ENCODE assay signal across 18 cellular contexts in genomic region chr2:217929294-217929671, GRCh38.
A peak's percentile ranks its signal among the peaks of the same experiment; 100 is the strongest.
DNase-seq lines count a peak whose midpoint lies in the region; ATAC-seq and TF ChIP-seq lines count a peak whose summit lies in the region.
"Had no signal": no experiment of that assay in that cellular context is flagged by ENCODE, and none has a peak within 500 bp of the region (broad histone marks: within the 10 kb centered on the region; RNA-seq: fewer than 3 reads in every experiment).

No MANE protein-coding gene starts in this region.

- TF ChIP-seq POLR2A in heart left ventricle (IDR thresholded peaks at IDR 0.05) (no peak), ovary (IDR thresholded peaks at IDR 0.05) (no peak)

- H3K4me3 ChIP-seq in RWPE2 (ENCODE audit: severe bottlenecking) (no peak overlapping the region), heart left ventricle (no peak overlapping the region), ovary (no peak overlapping the region), tibial artery (peak overlapping the region; percentile 31 to 83)

- no peak for TF ChIP-seq CTCF in RWPE2 (IDR thresholded peaks at IDR 0.05; ENCODE audit: poor library complexity, severe bottlenecking)
- TF ChIP-seq CTCF in heart left ventricle (IDR thresholded peaks at IDR 0.05): no peak
- TF ChIP-seq CTCF in ovary (IDR thresholded peaks at IDR 0.05): no peak
- no peak for TF ChIP-seq CTCF in tibial artery (IDR thresholded peaks at IDR 0.05)

- H3K36me3 ChIP-seq in RWPE2 (ENCODE audit: low read depth) (no peaks in the 10 kb centered on the region), heart left ventricle (peaks cover 0 to 27% (median 10%) of the 10 kb centered on the region in 9 donors), ovary (no peaks in the 10 kb centered on the region), tibial artery (peaks cover 0 to 31% (median 14%) of the 10 kb centered on the region in 3 donors)

- intact Hi-C loops in heart left ventricle (cut with DNase I) (loop anchor here in 1 of 10 donors (1.0 kb wide), 1 partner anchor 8 kb away; no protein-coding TSS in a partner anchor), ovary (cut with DNase I) (no loop called here), tibial artery (cut with DNase I; ENCODE audit: low total_unique reads) (no loop called here)

- no peaks in the 10 kb centered on the region for H3K9me3 ChIP-seq in RWPE2 (ENCODE audit: severe bottlenecking)
- no peaks in the 10 kb centered on the region for H3K9me3 ChIP-seq in heart left ventricle
- no peaks in the 10 kb centered on the region for H3K9me3 ChIP-seq in ovary
- no peaks in the 10 kb centered on the region for H3K9me3 ChIP-seq in tibial artery

- TF ChIP-seq EP300 in ovary (IDR thresholded peaks at IDR 0.05): no peak

- WGBS in heart left ventricle, 4 donors: 57 to 70% (median 61%) methylated on average over 7 of the region's 7 CpGs
- 78 to 81% (median 78%) methylated on average over 7 of the region's 7 CpGs for WGBS in ovary, 3 donors

- H3K27me3 ChIP-seq in RWPE2 (ENCODE audit: insufficient read depth, poor library complexity, severe bottlenecking): no peaks in the 10 kb centered on the region
- no peaks in the 10 kb centered on the region for H3K27me3 ChIP-seq in heart left ventricle
- no peaks in the 10 kb centered on the region for H3K27me3 ChIP-seq in ovary
- H3K27me3 ChIP-seq in tibial artery: no peaks in the 10 kb centered on the region
- H3K27me3 ChIP-seq: foreskin keratinocyte had no signal

- DNase-seq in RWPE2 (ENCODE audit: low spot score) (no peak), heart left ventricle (peak in 2 of 5 donors; percentile 38 to 63), ovary (peak in 1 of 5 donors; percentile 44), tibial artery (no peak), ureter (ENCODE audit: low spot score) (no peak), NCI-H510A (lab: John Stamatoyannopoulos, UW) (no peak), NCI-H345 (lab: John Stamatoyannopoulos, UW) (no peak)
- DNase-seq: activated CD4-positive, alpha-beta T cell treated with anti-CD3 and anti-CD28 coated beads, Interleukin-2, amount 10 ng/mL, durations not matched to agents 7 days and 5 days; activated T-cell treated with anti-CD3 and anti-CD28 coated beads, Interleukin-2, amount 50 U/mL, for 72 hours; effector memory CD8-positive, alpha-beta T cell; NCI-H1048; NCI-H2227 treated with DMSO at 0.1 percent for 48 hours; stimulated activated CD4-positive, alpha-beta T cell treated with anti-CD3 and anti-CD28 coated beads, Interleukin-12 subunit alpha, Interleukin-12 subunit beta, amount 100 ng/mL, for 4 hours; T-helper 17 cell had no signal

- H3K4me1 ChIP-seq in RWPE2 (ENCODE audit: insufficient read depth, poor library complexity, severe bottlenecking) (peaks cover 20% of the 10 kb centered on the region), heart left ventricle (peaks cover 41 to 100% (median 99%) of the 10 kb centered on the region in 12 donors), ovary (ENCODE audit: insufficient read depth) (peaks cover 53% of the 10 kb centered on the region), tibial artery (peaks cover 14 to 100% (median 99%) of the 10 kb centered on the region in 4 donors)

- peak overlapping the region; percentile 43 for H3K27ac ChIP-seq in RWPE2 (ENCODE audit: poor library complexity, severe bottlenecking)
- peak overlapping the region; percentile 89 to 99 (median 96) for H3K27ac ChIP-seq in heart left ventricle
- peak overlapping the region; percentile 32 to 70 for H3K27ac ChIP-seq in ovary
- H3K27ac ChIP-seq in tibial artery: peak overlapping the region; percentile 95 to 98
- H3K27ac ChIP-seq: foreskin keratinocyte had no signal

- ATAC-seq in RWPE2 (ENCODE audit: low read depth) (no peak), heart left ventricle (no peak), GM21737 (IDR thresholded peaks at IDR 0.05; ENCODE audit: unreplicated experiment) (no peak)
- ATAC-seq: activated T-cell treated with anti-CD3 and anti-CD28 coated beads, Interleukin-2, amount 50 U/mL, for 72 hours; effector memory CD8-positive, alpha-beta T cell; natural killer cell treated with Interleukin-12 subunit alpha and Interleukin-12 subunit beta and Interleukin-15 and Interleukin-18, amount 100 ng/mL, for 72 hours; Panc1; T-helper 17 cell had no signal

Comparison
In these comparisons a context has a peak if more than half of its experiments do, and no peak if none do; other contexts are left out.
1. H3K27ac ChIP-seq: peak in every context shown above with its lines; median percentile 96 in tibial artery; 96 in heart left ventricle; 51 in ovary; 43 in RWPE2.
2. H3K4me3 ChIP-seq: peak in tibial artery (2 of 2); none in RWPE2 (single experiment), heart left ventricle (0 of 12) and ovary (single experiment).